In genomic region chr11:64316620-64317324, GRCh38 we compare ENCODE assay signal across 9 cellular contexts. TPM values are rescaled to one million over a fixed set of nuclear protein-coding genes. Genes with fewer than 3 reads are reported as not detected.
DNase-seq lines count a peak whose midpoint lies in the region; ATAC-seq and TF ChIP-seq lines count a peak whose summit lies in the region.
"Not testable (repeated sequence)": the region's sequence is repeated elsewhere in the genome, so short reads cannot be mapped to it uniquely, and the experiment has no call there.
"Had no signal": no experiment of that assay in that cellular context is flagged by ENCODE, and none has a peak within 500 bp of the region (broad histone marks: within the 10 kb centered on the region; RNA-seq: fewer than 3 reads in every experiment).

No MANE protein-coding gene starts in this region.

- not testable (repeated sequence) for H3K27me3 ChIP-seq in iPS DF 6.9 (ENCODE audit: control insufficient read depth, insufficient read depth, low read length); osteoblast (ENCODE audit: insufficient read depth, low read length); vagina

- H3K4me1 ChIP-seq in iPS DF 6.9 (ENCODE audit: control insufficient read depth, insufficient read depth, low read length) = not testable (repeated sequence)
- H3K4me1 ChIP-seq in osteoblast (ENCODE audit: insufficient read depth, low read length) (peaks cover 11% of the 10 kb centered on the region), vagina (peaks cover 60% of the 10 kb centered on the region)

- H3K79me2 ChIP-seq in osteoblast (ENCODE audit: insufficient read depth, low read length) = peaks cover 32% of the 10 kb centered on the region

- no CpG with 5 or more reads among the region's 32 CpGs for WGBS in iPS DF 6.9 (ENCODE audit: insufficient coverage, insufficient read length)

- H3K9me3 ChIP-seq in iPS DF 6.9 (ENCODE audit: control insufficient read depth, insufficient read depth, low read length); osteoblast (ENCODE audit: low read depth, low read length); vagina: not testable (repeated sequence)

- H3K27ac ChIP-seq in caudate nucleus (ENCODE audit: low read depth, low read length) (peak overlapping the region; percentile 100), osteoblast (ENCODE audit: low read depth, low read length) (peak overlapping the region; percentile 97), vagina (peak overlapping the region; percentile 97)
- H3K27ac ChIP-seq in iPS DF 6.9 (ENCODE audit: low read length) = not testable (repeated sequence)

- peak overlapping the region; percentile 92 for H3K4me2 ChIP-seq in osteoblast (ENCODE audit: insufficient read depth, low read length)

- peaks cover 11% of the 10 kb centered on the region for H3K36me3 ChIP-seq in iPS DF 6.9 (ENCODE audit: control insufficient read depth, insufficient read depth, low read length)
- H3K36me3 ChIP-seq in osteoblast (ENCODE audit: insufficient read depth, low read length) = peaks cover 21% of the 10 kb centered on the region
- peaks cover 0 to 32% of the 10 kb centered on the region in 2 donors for H3K36me3 ChIP-seq in vagina

- peak overlapping the region; percentile 75 for H3K4me3 ChIP-seq in WI38 (ENCODE audit: low read depth, low read length)
- peak overlapping the region; percentile 67; the same call in 1 of the 2 replicates for H3K4me3 ChIP-seq in iPS DF 6.9 (ENCODE audit: low read length)
- H3K4me3 ChIP-seq in osteoblast (ENCODE audit: insufficient read depth, low read length) = peak overlapping the region; percentile 99
- peak overlapping the region; percentile 90 to 95 for H3K4me3 ChIP-seq in vagina

- peak; percentile 57 for DNase-seq in NCI-H226
- DNase-seq in caudate nucleus (lab: John Stamatoyannopoulos, UW) = peak in 2 of 61 donors; percentile 51 to 80
- not testable (repeated sequence) for DNase-seq in iPS DF 6.9 (ENCODE audit: low read depth, low spot score); vagina (ENCODE audit: extremely low spot score in 2 of 2)
- peak; percentile 73 for DNase-seq in osteoblast (ENCODE audit: insufficient read length, low spot score, missing footprints)

- intact Hi-C loops in vagina (cut with DNase I) = loop anchor here (2.0 to 5.0 kb wide), 2 partner anchors 36 to 76 kb away; partner anchors contain the start of gene FKBP2

- H4K20me1 ChIP-seq in osteoblast (ENCODE audit: insufficient read depth, low read length) = not testable (repeated sequence)

- peak; percentile 15 for ATAC-seq in HG03097 (IDR thresholded peaks at IDR 0.05; ENCODE audit: low FRiP score, unreplicated experiment)

- peak; percentile 28; the same call in 1 of the 2 replicates for TF ChIP-seq CTCF in GM12874 (IDR thresholded peaks at IDR 0.05; ENCODE audit: insufficient read depth, low read depth, low read length)
- TF ChIP-seq CTCF in WI38 (IDR thresholded peaks at IDR 0.05; ENCODE audit: low read depth, low read length); osteoblast (IDR thresholded peaks at IDR 0.05; ENCODE audit: extremely low read depth, low read depth, low read length); vagina (IDR thresholded peaks at IDR 0.05): not testable (repeated sequence)

- TF ChIP-seq POLR2A in vagina (IDR thresholded peaks at IDR 0.05) = not testable (repeated sequence)

- peak overlapping the region; percentile 67 for H2AFZ ChIP-seq in osteoblast (ENCODE audit: low read length)

RNA-seq across cellular contexts. Expression of gene TRMT112, which starts 0.6 kb away (rescaled TPM):
- total RNA-seq in osteoblast = 104 and 123 TPM in 2 replicates
- total RNA-seq in vagina = 195 TPM

RNA-seq across cellular contexts. Expression of gene PRDX5, which starts 1.1 kb away (rescaled TPM):
- 238 and 245 TPM in 2 replicates for total RNA-seq in osteoblast
- 229 TPM for total RNA-seq in vagina

RNA-seq across cellular contexts. Expression of gene ESRRA, which starts 11.4 kb away (rescaled TPM):
- total RNA-seq in osteoblast (24.5 and 28.6 TPM in 2 replicates), vagina (44.4 TPM)

RNA-seq across cellular contexts. Expression of gene CATSPERZ, which starts 16.6 kb away (rescaled TPM):
- total RNA-seq in osteoblast (0.29 TPM in 1 of 2 replicates, not detected in the other), vagina (not detected)
- total RNA-seq: renal cortical epithelial cell had no signal

RNA-seq across cellular contexts. Expression of gene CCDC88B, which starts 23.2 kb away (rescaled TPM):
- total RNA-seq in osteoblast = 0.29 and 1.4 TPM in 2 replicates
- total RNA-seq in vagina = 7.9 TPM
